Comparison of ENCODE assay signal across 8 cellular contexts in the genomic region with DNA sequence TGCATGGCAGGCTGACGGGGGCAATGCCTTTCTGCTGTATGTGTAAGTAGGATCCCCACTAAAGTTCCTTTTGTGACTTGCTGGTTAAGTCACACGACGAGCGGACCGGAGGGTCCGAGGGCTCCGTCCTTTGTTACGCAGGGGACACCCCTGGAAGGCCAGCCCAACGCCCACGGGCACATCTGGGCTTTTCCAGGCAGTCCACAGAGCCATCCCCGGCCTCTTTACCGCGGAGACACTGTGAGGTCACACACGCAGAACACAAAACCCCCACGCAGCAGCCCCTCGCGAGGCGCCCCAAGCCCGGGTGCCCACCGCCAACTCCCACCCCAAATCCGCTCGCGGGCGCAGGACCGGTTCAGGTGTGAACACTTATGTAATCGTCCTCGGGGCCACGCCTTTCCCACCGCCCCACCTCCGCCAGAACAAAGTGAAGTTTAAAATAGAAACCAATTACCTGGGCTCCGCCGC. TPM values are rescaled to one million over a fixed set of nuclear protein-coding genes. Genes with fewer than 3 reads are reported as not detected.
A peak's percentile ranks its signal among the peaks of the same experiment; 100 is the strongest.
DNase-seq lines count a peak whose midpoint lies in the region; ATAC-seq, FAIRE-seq and TF ChIP-seq lines count a peak whose summit lies in the region.

No MANE protein-coding gene starts in this region.

- POLR2A ChIA-PET in GM10248 (lab: Yijun Ruan, JAX) = no interaction called here

- no peak for TF ChIP-seq CTCF in GM10248 (IDR thresholded peaks at IDR 0.05; ENCODE audit: control extremely low read depth, extremely low read depth, low read depth, missing control alignments)
- TF ChIP-seq CTCF in gastroesophageal sphincter (IDR thresholded peaks at IDR 0.05) = no peak
- TF ChIP-seq CTCF in pancreas (IDR thresholded peaks at IDR 0.05) = no peak

- TF ChIP-seq EP300 in gastroesophageal sphincter (IDR thresholded peaks at IDR 0.05) = no peak

- TF ChIP-seq POLR2A in gastroesophageal sphincter (IDR thresholded peaks at IDR 0.05) = no peak

- H3K27me3 Mint-ChIP-seq in activated T-helper 2 cell treated with anti-CD3 and anti-CD28 coated beads, Interferon-gamma antibody, Interleukin-2, Interleukin-4, amounts not matched to agents 10 μg/mL and 5 μg/mL and 100 μg/mL, durations not matched to agents 14 hours and 24 hours and 36 hours (ENCODE audit: low read depth) = peaks cover 69% of the 10 kb centered on the region

- ATAC-seq in gastroesophageal sphincter = no peak
- peak in 3 of 4 donors; percentile 20 to 39 (median 38) for ATAC-seq in pancreas
- ATAC-seq in HG03108 (IDR thresholded peaks at IDR 0.05; ENCODE audit: unreplicated experiment) = no peak
- no peak for ATAC-seq in HG02642 (IDR thresholded peaks at IDR 0.05; ENCODE audit: poor library complexity, unreplicated experiment)

- CTCF ChIA-PET in GM10248 (lab: Yijun Ruan, JAX) = interaction anchor here (0.9 to 1.3 kb wide), 3 partner anchors 10 to 91 kb away, joined by 3 to 7 read pairs (median 5); no protein-coding TSS in a partner anchor

- H3K9me3 ChIP-seq in gastroesophageal sphincter (no peaks in the 10 kb centered on the region), pancreas (no peaks in the 10 kb centered on the region)

- H3K36me3 ChIP-seq in gastroesophageal sphincter = no peaks in the 10 kb centered on the region
- no peaks in the 10 kb centered on the region for H3K36me3 ChIP-seq in pancreas

- H3K4me3 Mint-ChIP-seq in activated T-helper 2 cell treated with anti-CD3 and anti-CD28 coated beads, Interferon-gamma antibody, Interleukin-2, Interleukin-4, amounts not matched to agents 10 μg/mL and 5 μg/mL and 100 μg/mL, durations not matched to agents 14 hours and 24 hours and 36 hours (ENCODE audit: low read depth) = peak overlapping the region; percentile 79

- peak overlapping the region; percentile 91 to 94 (median 92) for H3K27ac ChIP-seq in gastroesophageal sphincter
- H3K27ac ChIP-seq in pancreas = peak overlapping the region; percentile 22 to 83 (median 73)

- intact Hi-C loops in activated T-helper 2 cell treated with anti-CD3 and anti-CD28 coated beads, Interferon-gamma antibody, Interleukin-2, Interleukin-4, amounts not matched to agents 10 μg/mL and 5 μg/mL and 100 μg/mL, durations not matched to agents 14 hours and 24 hours and 36 hours (cut with micrococcal nuclease) = loop anchor here (5.0 kb wide), 4 partner anchors 38 to 1278 kb away; a partner anchor contains a TSS
- intact Hi-C loops in pancreas (cut with DNase I) = no loop called here

- H3K4me3 ChIP-seq in gastroesophageal sphincter (peak overlapping the region; percentile 63 to 88), pancreas (peak overlapping the region; percentile 52 to 75 (median 60))

- H3K4me1 Mint-ChIP-seq in activated T-helper 2 cell treated with anti-CD3 and anti-CD28 coated beads, Interferon-gamma antibody, Interleukin-2, Interleukin-4, amounts not matched to agents 10 μg/mL and 5 μg/mL and 100 μg/mL, durations not matched to agents 14 hours and 24 hours and 36 hours (ENCODE audit: low read depth) = peaks cover 32% of the 10 kb centered on the region

- no peaks in the 10 kb centered on the region for H3K36me3 Mint-ChIP-seq in activated T-helper 2 cell treated with anti-CD3 and anti-CD28 coated beads, Interferon-gamma antibody, Interleukin-2, Interleukin-4, amounts not matched to agents 10 μg/mL and 5 μg/mL and 100 μg/mL, durations not matched to agents 14 hours and 24 hours and 36 hours (ENCODE audit: low read depth)

- H3K27ac Mint-ChIP-seq in activated T-helper 2 cell treated with anti-CD3 and anti-CD28 coated beads, Interferon-gamma antibody, Interleukin-2, Interleukin-4, amounts not matched to agents 10 μg/mL and 5 μg/mL and 100 μg/mL, durations not matched to agents 14 hours and 24 hours and 36 hours = no peak overlapping the region

- DNase-seq in GM10248 (ENCODE audit: extremely low spot score) (peak; percentile 56), NAMALWA (ENCODE audit: low spot score) (peak; percentile 39), pancreas (peak; percentile 64 to 88 (median 80)), NCI-H446 treated with DMSO at 0.1 percent for 48 hours (lab: John Stamatoyannopoulos, UW) (no peak)
- peak; percentile 26 for DNase-seq in activated T-helper 2 cell treated with anti-CD3 and anti-CD28 coated beads, Interferon-gamma antibody, Interleukin-2, Interleukin-4, amounts not matched to agents 10 μg/mL and 5 μg/mL and 100 μg/mL, durations not matched to agents 14 hours and 24 hours and 36 hours (ENCODE audit: low spot score)

- no peak for FAIRE-seq in pancreas (lab: Jason Lieb, UNC)

- H3K4me1 ChIP-seq in gastroesophageal sphincter (peaks cover 0 to 54% (median 10%) of the 10 kb centered on the region in 3 donors), pancreas (peaks cover 6 to 23% (median 7%) of the 10 kb centered on the region in 3 donors)

- no peaks in the 10 kb centered on the region for H3K9me3 Mint-ChIP-seq in activated T-helper 2 cell treated with anti-CD3 and anti-CD28 coated beads, Interferon-gamma antibody, Interleukin-2, Interleukin-4, amounts not matched to agents 10 μg/mL and 5 μg/mL and 100 μg/mL, durations not matched to agents 14 hours and 24 hours and 36 hours

- H3K27me3 ChIP-seq in gastroesophageal sphincter (no peaks in the 10 kb centered on the region), pancreas (no peaks in the 10 kb centered on the region)

- 0 to 8% methylated on average over 2 to 5 of the region's 32 CpGs for WGBS in gastroesophageal sphincter (ENCODE audit: low coverage in 1 of 2), 2 donors
- 0% methylated on average over 28 to 32 of the region's 32 CpGs for WGBS in pancreas, 2 donors

RNA-seq across cellular contexts. Expression of a gene that starts 4.3 kb away (rescaled TPM):
- 1.2 and 1.9 TPM in 2 replicates for total RNA-seq in activated T-helper 2 cell treated with anti-CD3 and anti-CD28 coated beads, Interferon-gamma antibody, Interleukin-2, Interleukin-4, amounts not matched to agents 10 μg/mL and 5 μg/mL and 100 μg/mL, durations not matched to agents 14 hours and 24 hours and 36 hours
- total RNA-seq in gastroesophageal sphincter (10 to 100 TPM; 17.8 to 43.8 (median 29.9) TPM), pancreas (10 to 100 TPM; 10.3 to 21.3 (median 14.1) TPM)
- polyA plus RNA-seq in pancreas = 1 to 10 TPM; 5.4 to 9.3 TPM

Comparison
In these comparisons a context has a peak if more than half of its experiments do, and no peak if none do; other contexts are left out.
1. ATAC-seq: peak in pancreas (3 of 4); none in gastroesophageal sphincter (single experiment), HG03108 (single experiment) and HG02642 (single experiment).